ENCODE assay signal across 8 cellular contexts in the genomic region with DNA sequence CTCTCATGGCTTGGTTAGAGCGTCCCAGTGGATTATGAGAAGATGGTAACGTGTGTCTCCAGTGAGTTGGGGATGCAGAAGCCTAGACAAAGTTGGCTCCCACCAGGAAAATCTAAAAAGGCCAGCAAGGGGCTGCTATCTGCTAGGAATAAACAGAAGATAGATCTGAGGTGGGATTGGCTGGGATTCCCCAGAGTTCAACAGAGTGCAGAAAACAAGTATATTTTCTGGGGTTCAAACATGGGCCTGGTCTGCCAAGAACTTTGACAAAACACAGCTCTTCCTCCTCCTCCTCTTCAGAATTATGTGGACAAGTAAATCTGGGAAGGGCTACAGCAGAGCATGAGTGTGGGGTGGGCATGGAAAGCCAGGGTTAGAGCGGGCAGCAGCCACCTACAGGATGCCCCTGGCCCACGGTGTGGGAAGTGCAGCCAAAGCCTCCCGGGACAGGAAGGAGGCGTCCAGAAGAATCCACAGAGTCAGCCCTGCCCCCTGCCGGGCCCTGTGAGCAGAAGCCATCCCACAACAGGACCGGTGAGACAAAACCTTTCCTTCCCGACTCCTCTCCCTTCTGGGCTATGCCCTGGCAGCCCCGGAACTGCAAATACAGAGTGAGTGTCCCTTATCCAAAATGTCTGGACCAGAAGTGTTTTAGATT.
A peak's percentile ranks its signal among the peaks of the same experiment; 100 is the strongest.
DNase-seq lines count a peak whose midpoint lies in the region; ATAC-seq, FAIRE-seq and TF ChIP-seq lines count a peak whose summit lies in the region.

No MANE protein-coding gene starts in this region.

- POLR2A ChIA-PET in K562 (lab: Yijun Ruan, JAX) (interaction anchor here (0.7 to 1.0 kb wide), 2 partner anchors 27 to 281 kb away, joined by 3 to 4 read pairs; no protein-coding TSS in a partner anchor), HepG2 (lab: Yijun Ruan, JAX) (no interaction called here)

- in situ Hi-C loops in K562 (cut with MboI) (no loop called here), HepG2 (cut with HindIII; ENCODE audit: extremely low pct_ligation_motif_present, low pct_unique_long_range_greater_than_20kb) (no loop called here)

- peak; percentile 43 for DNase-seq in ELR (ENCODE audit: low read depth)
- no peak for DNase-seq in MM.1S
- DNase-seq in K562 (ENCODE audit: extremely low read depth in 1 of 4, low spot score in 3 of 4): peak; percentile 64 to 77 (median 70)
- DNase-seq in HepG2 (ENCODE audit: low spot score): peak; percentile 49
- no peak for DNase-seq in NCI-H2171 treated with DMSO at 0.1 percent for 48 hours (lab: John Stamatoyannopoulos, UW)
- no peak for DNase-seq in A172 (ENCODE audit: low spot score)

- no peaks in the 10 kb centered on the region for H3F3A ChIP-seq in MM.1S (ENCODE audit: insufficient read depth, low read length)

- no peaks in the 10 kb centered on the region for H3K79me2 ChIP-seq in MM.1S (ENCODE audit: low read length)
- H3K79me2 ChIP-seq in K562 (ENCODE audit: control insufficient read depth, insufficient read depth, low read length): no peaks in the 10 kb centered on the region
- H3K79me2 ChIP-seq in HepG2 (ENCODE audit: insufficient read depth, low read length): no peaks in the 10 kb centered on the region

- CTCF ChIA-PET in K562 (lab: Yijun Ruan, JAX; ENCODE audit: low intra/inter-chr PET ratio): interaction anchor here (0.7 to 1.4 kb wide), 3 partner anchors 76 to 279 kb away, joined by 3 to 8 read pairs (median 5); no protein-coding TSS in a partner anchor
- CTCF ChIA-PET in HepG2 (lab: Yijun Ruan, JAX; ENCODE audit: low intra/inter-chr PET ratio, low total read pairs): interaction anchor here (1.4 kb wide), 1 partner anchor 11 kb away, joined by 4 read pairs; no protein-coding TSS in a partner anchor

- WGBS in K562 (ENCODE audit: insufficient coverage, low coverage, missing lambda C conversion rate): 7% methylated on average over 10 of the region's 10 CpGs
- 29% methylated on average over 5 of the region's 10 CpGs for WGBS in HepG2 (ENCODE audit: low lambda C conversion rate)

- no peak overlapping the region for H3K9ac ChIP-seq in MM.1S (ENCODE audit: low read length)
- no peak overlapping the region for H3K9ac ChIP-seq in K562 (ENCODE audit: insufficient read depth in 1 of 2, low read depth in 2 of 2, low read length in 2 of 2)
- H3K9ac ChIP-seq in HepG2 (ENCODE audit: insufficient read depth, low read depth, low read length): no peak overlapping the region

- peak; percentile 29 for TF ChIP-seq CTCF in MM.1S (IDR thresholded peaks at IDR 0.05; ENCODE audit: low read length)
- peak; percentile 71 to 83 (median 77) for TF ChIP-seq CTCF in K562 (IDR thresholded peaks at IDR 0.05 in 2 of 3, conservative IDR thresholded peaks at IDR 0.05 in 1 of 3; ENCODE audit: insufficient read depth in 2 of 3, low read depth in 1 of 3, low read length in 3 of 3)
- TF ChIP-seq CTCF in HepG2 (CRISPR knock-in tag; IDR thresholded peaks at IDR 0.05): peak; percentile 37

- no peaks in the 10 kb centered on the region for H4K20me1 ChIP-seq in MM.1S (ENCODE audit: insufficient read depth, low read length)
- no peaks in the 10 kb centered on the region for H4K20me1 ChIP-seq in K562 (replicated peaks; ENCODE audit: control insufficient read depth, insufficient read depth, low read length)
- H4K20me1 ChIP-seq in HepG2 (ENCODE audit: insufficient read depth, low read length): no peaks in the 10 kb centered on the region

- H3K4me1 ChIP-seq in MM.1S (ENCODE audit: low read length) (no peaks in the 10 kb centered on the region), K562 (replicated peaks in 1 of 2; ENCODE audit: control insufficient read depth in 2 of 2, insufficient read depth in 2 of 2, low read length in 2 of 2) (peaks cover 7 to 10% of the 10 kb centered on the region in 2 experiments; a peak in 4 of 5 replicates), HepG2 (ENCODE audit: insufficient read depth, low read length) (no peaks in the 10 kb centered on the region)

- no peaks in the 10 kb centered on the region for H3K9me1 ChIP-seq in K562 (ENCODE audit: control insufficient read depth, insufficient read depth, low read length)

- no peak overlapping the region for H3K27ac ChIP-seq in MM.1S (ENCODE audit: low read length)
- H3K27ac ChIP-seq in K562 (ENCODE audit: extremely low read depth, low read depth, low read length): no peak overlapping the region
- H3K27ac ChIP-seq in HepG2 (ENCODE audit: extremely low read length, insufficient read depth, low read length): no peak overlapping the region

- H3K4me2 ChIP-seq in MM.1S (ENCODE audit: low read depth, low read length) (no peak overlapping the region), K562 (ENCODE audit: insufficient read depth, low read length) (no peak overlapping the region), HepG2 (ENCODE audit: low read depth, low read length) (no peak overlapping the region)

- ATAC-seq in K562 (peak; percentile 98), HepG2 (peak; percentile 97), HG02588 (IDR thresholded peaks at IDR 0.05; ENCODE audit: unreplicated experiment) (no peak), GM21526 (IDR thresholded peaks at IDR 0.05; ENCODE audit: low FRiP score, unreplicated experiment) (no peak)

- H3K4me3 ChIP-seq in MM.1S (ENCODE audit: low read length) (no peak overlapping the region), K562 (no peak overlapping the region), HepG2 (replicated peaks in 1 of 3; ENCODE audit: insufficient read depth in 1 of 3, low read depth in 2 of 3, low read length in 3 of 3) (no peak overlapping the region)

- BruUV-seq in K562 (replicated peaks; lab: Mats Ljungman, UMichigan): no TSS peak
- BruUV-seq in HepG2 (replicated peaks; lab: Mats Ljungman, UMichigan): no TSS peak

- H2AFZ ChIP-seq in MM.1S (ENCODE audit: low read length) (no peak overlapping the region), K562 (ENCODE audit: low read depth, low read length) (peak overlapping the region; percentile 58; the same call in 1 of the 2 replicates), HepG2 (ENCODE audit: low read length) (no peak overlapping the region)

- TF ChIP-seq POLR2A in K562 (conservative IDR thresholded peaks at IDR 0.05) (no peak), HepG2 (IDR thresholded peaks at IDR 0.05; ENCODE audit: insufficient read depth in 1 of 2, low read depth in 2 of 2, low read length in 2 of 2) (no peak)

- no peaks in the 10 kb centered on the region for H3K36me3 ChIP-seq in MM.1S (replicated peaks; ENCODE audit: insufficient read depth, low read length)
- H3K36me3 ChIP-seq in K562 (ENCODE audit: control insufficient read depth, insufficient read depth, low read length): no peaks in the 10 kb centered on the region
- H3K36me3 ChIP-seq in HepG2 (replicated peaks in 1 of 2; ENCODE audit: control insufficient read depth in 1 of 2, insufficient read depth in 2 of 2, low read length in 2 of 2): no peaks in the 10 kb centered on the region

- TF ChIP-seq RAD21 in K562 (CRISPR knock-in tag; conservative IDR thresholded peaks at IDR 0.05 in 1 of 2, IDR thresholded peaks at IDR 0.05 in 1 of 2): peak; percentile 45 to 61
- no peak for TF ChIP-seq RAD21 in HepG2 (CRISPR knock-in tag; IDR thresholded peaks at IDR 0.05)

- H3K9me2 ChIP-seq in MM.1S (replicated peaks; ENCODE audit: insufficient read depth, low read length): no peaks in the 10 kb centered on the region

- no peak for TF ChIP-seq EP300 in K562 (IDR thresholded peaks at IDR 0.05; ENCODE audit: low read length)
- TF ChIP-seq EP300 in HepG2 (IDR thresholded peaks at IDR 0.05; ENCODE audit: low read depth in 2 of 2, low read length in 2 of 2): no peak
- no peak for TF ChIP-seq EP300 in HepG2 (CRISPR knock-in tag; IDR thresholded peaks at IDR 0.05; ENCODE audit: borderline replicate concordance)

- FAIRE-seq in K562 (lab: Jason Lieb, UNC) (peak; percentile 80), HepG2 (lab: Jason Lieb, UNC) (no peak)

- H3K9me3 ChIP-seq in MM.1S (replicated peaks; ENCODE audit: insufficient read depth, low read length): no peaks in the 10 kb centered on the region
- H3K9me3 ChIP-seq in K562 (replicated peaks; ENCODE audit: control insufficient read depth, insufficient read depth, low read depth, low read length): no peaks in the 10 kb centered on the region
- no peaks in the 10 kb centered on the region for H3K9me3 ChIP-seq in HepG2 (ENCODE audit: low read length)

- H3K27me3 ChIP-seq in MM.1S (replicated peaks; ENCODE audit: insufficient read depth, low read length): no peaks in the 10 kb centered on the region
- peaks cover 28 to 67% of the 10 kb centered on the region in 2 experiments; a peak in 4 of 5 replicates for H3K27me3 ChIP-seq in K562 (ENCODE audit: control insufficient read depth in 2 of 2, insufficient read depth in 2 of 2, low read length in 2 of 2)
- peaks cover 3 to 13% of the 10 kb centered on the region in 2 experiments; a peak in 3 of 5 replicates for H3K27me3 ChIP-seq in HepG2 (ENCODE audit: control insufficient read depth in 1 of 2, insufficient read depth in 2 of 2, low read length in 2 of 2)

- intact Hi-C loops in K562 (cut with micrococcal nuclease): no loop called here
- intact Hi-C loops in HepG2 (cut with micrococcal nuclease; ENCODE audit: unreplicated experiment): no loop called here

TF ChIP-seq in HepG2, 621 proteins besides CTCF, POLR2A, EP300 and RAD21 (continues in another document):
- peak; percentile 25 for TF ChIP-seq XRCC5 (optimal IDR thresholded peaks at IDR 0.05; ENCODE audit: low read length)
- TF ChIP-seq ESRRA (CRISPR knock-in tag; IDR thresholded peaks at IDR 0.05; ENCODE audit: low read depth): no peak

Comparison
In these comparisons a context has a peak if more than half of its experiments do, and no peak if none do; other contexts are left out.
1. DNase-seq: peak in ELR (single experiment), K562 (4 of 4) and HepG2 (single experiment); none in MM.1S (single experiment), NCI-H2171 treated with DMSO at 0.1 percent for 48 hours (single experiment) and A172 (single experiment).
2. ATAC-seq: peak in K562 (single experiment) and HepG2 (single experiment); none in HG02588 (single experiment) and GM21526 (single experiment).
3. Peak in every context shown above with its lines, with median percentiles within 50 percentile points of each other: CTCF ChIP-seq.